8 cellular contexts compared by ENCODE assay signal in genomic region chr5:123512631-123513461, GRCh38. TPM values are rescaled to one million over a fixed set of nuclear protein-coding genes. Genes with fewer than 3 reads are reported as not detected.
DNase-seq lines count a peak whose midpoint lies in the region; ATAC-seq and TF ChIP-seq lines count a peak whose summit lies in the region.

No MANE protein-coding gene starts in this region.

- H3K36me3 ChIP-seq in CD8-positive, alpha-beta T cell (ENCODE audit: insufficient read depth, low read length) = no peaks in the 10 kb centered on the region
- no peaks in the 10 kb centered on the region for H3K36me3 ChIP-seq in kidney epithelial cell (ENCODE audit: control insufficient read depth, insufficient read depth, low read length)

- H3K4me1 ChIP-seq in CD8-positive, alpha-beta T cell (ENCODE audit: insufficient read depth, low read length) = peaks cover 33% of the 10 kb centered on the region

- CTCF ChIA-PET in CD8-positive, alpha-beta T cell (lab: Charles Lee) = interaction anchor here (1.0 kb wide), 1 partner anchor 98 kb away, joined by 3 read pairs; no protein-coding TSS in a partner anchor

- POLR2A ChIA-PET in CD8-positive, alpha-beta T cell (lab: Charles Lee) = interaction anchor here (1.6 to 4.3 kb wide), 2 partner anchors 9 to 89 kb away, joined by 3 to 77 read pairs; partner anchors contain the start of gene CEP120

- no peak for TF ChIP-seq CTCF in CD8-positive, alpha-beta T cell (IDR thresholded peaks at IDR 0.05)
- no peak for TF ChIP-seq CTCF in kidney epithelial cell (IDR thresholded peaks at IDR 0.05; ENCODE audit: insufficient read depth, low read length, poor library complexity, severe bottlenecking)

- peak; percentile 0 to 58 (median 22) for DNase-seq in CD8-positive, alpha-beta T cell
- DNase-seq in HT1080 (ENCODE audit: low read depth) (peak; percentile 48), UCSD-AML1 (lab: John Stamatoyannopoulos, UW; ENCODE audit: unreplicated experiment) (peak; percentile 42), kidney epithelial cell (ENCODE audit: low read depth) (peak; percentile 7), NCI-H1436 (lab: John Stamatoyannopoulos, UW) (no peak)
- DNase-seq in central memory CD4-positive, alpha-beta T cell = peak; percentile 31
- peak; percentile 7 to 11 (median 8) for DNase-seq in stimulated activated CD4-positive, alpha-beta T cell treated with anti-CD3 and anti-CD28 coated beads, Interleukin-1b, Interleukin-23, amount 100 ng/mL, for 24 hours (ENCODE audit: low read depth in 4 of 4, low spot score in 1 of 4)

- peak; percentile 8 for ATAC-seq in CD8-positive, alpha-beta T cell
- peak; percentile 24 for ATAC-seq in GM21360 (IDR thresholded peaks at IDR 0.05; ENCODE audit: unreplicated experiment)

- H3K4me3 ChIP-seq in CD8-positive, alpha-beta T cell (ENCODE audit: low read depth, low read length) = peak overlapping the region; percentile 62
- H3K4me3 ChIP-seq in kidney epithelial cell (ENCODE audit: low read depth, low read length) = peak overlapping the region; percentile 91

- no peaks in the 10 kb centered on the region for H3K9me3 ChIP-seq in CD8-positive, alpha-beta T cell (ENCODE audit: low read length)

- H3K27ac Mint-ChIP-seq in CD8-positive, alpha-beta T cell = peak overlapping the region; percentile 95

- H3K27me3 ChIP-seq in CD8-positive, alpha-beta T cell (ENCODE audit: insufficient read depth, low read length) = no peaks in the 10 kb centered on the region
- no peaks in the 10 kb centered on the region for H3K27me3 ChIP-seq in kidney epithelial cell (ENCODE audit: control insufficient read depth, insufficient read depth, low read length)

- H3K4me1 Mint-ChIP-seq in CD8-positive, alpha-beta T cell (ENCODE audit: low read depth) = peaks cover 49% of the 10 kb centered on the region

- H3K27ac ChIP-seq in CD8-positive, alpha-beta T cell (ENCODE audit: low read depth, low read length) = peak overlapping the region; percentile 77

- intact Hi-C loops in CD8-positive, alpha-beta T cell (cut with DNase I, micrococcal nuclease) = loop anchor here (1.0 to 10.0 kb wide), 5 partner anchors 36 to 1552 kb away; partner anchors contain the start of genes SRFBP1 (in 2 of the 2), CEP120 (in 1 of the 2) and SNX2 (in 1 of the 2)

- H3K4me3 Mint-ChIP-seq in CD8-positive, alpha-beta T cell = peak overlapping the region; percentile 94

- no peaks in the 10 kb centered on the region for H3K9me3 Mint-ChIP-seq in CD8-positive, alpha-beta T cell

- no peaks in the 10 kb centered on the region for H3K27me3 Mint-ChIP-seq in CD8-positive, alpha-beta T cell (ENCODE audit: low read depth)

- H3K36me3 Mint-ChIP-seq in CD8-positive, alpha-beta T cell = peaks cover 9% of the 10 kb centered on the region

RNA-seq across cellular contexts. Expression of gene CSNK1G3, which starts 0.9 kb away (rescaled TPM):
- 10 to 100 TPM; 98.1 to 99.9 TPM for total RNA-seq in CD8-positive, alpha-beta T cell
- 42.3 and 60.1 TPM in 2 replicates for total RNA-seq in HT1080 (2014; rRNA removed; shearing (Covaris generic))
- polyA plus RNA-seq in HT1080 (2015; cell fraction: cytosol; rRNA removed) = 39.5 and 56.8 TPM in 2 replicates
- 35.0 and 45.0 TPM in 2 replicates for polyA plus RNA-seq in HT1080 (2015; cell fraction: nucleus; rRNA removed)
- 57.4 and 65.9 TPM in 2 replicates for total RNA-seq in kidney epithelial cell
